ENCODE assay signal across 8 cellular contexts in genomic region chr5:1479581-1480188, GRCh38. TPM values are rescaled to one million over a fixed set of nuclear protein-coding genes. Genes with fewer than 3 reads are reported as not detected.
DNase-seq lines count a peak whose midpoint lies in the region; ATAC-seq and TF ChIP-seq lines count a peak whose summit lies in the region.

No MANE protein-coding gene starts in this region.

- POLR2A ChIA-PET in CD8-positive, alpha-beta memory T cell (lab: Charles Lee) = no interaction called here

- H3K27ac ChIP-seq in CD8-positive, alpha-beta memory T cell (ENCODE audit: low read depth, low read length) = no peak overlapping the region
- peak overlapping the region; percentile 80 for H3K27ac ChIP-seq in HL-60 (replicated peaks)

- H3K4me3 ChIP-seq in CD8-positive, alpha-beta memory T cell (ENCODE audit: low read length) = no peak overlapping the region
- no peak overlapping the region for H3K4me3 ChIP-seq in HL-60 (replicated peaks; ENCODE audit: insufficient read depth, low read length)

- H3K9me3 ChIP-seq in CD8-positive, alpha-beta memory T cell (ENCODE audit: low read length) = no peaks in the 10 kb centered on the region

- TF ChIP-seq CTCF in HL-60 (IDR thresholded peaks at IDR 0.05; ENCODE audit: insufficient read depth, low read length) (peak; percentile 41), endothelial cell (IDR thresholded peaks at IDR 0.05; ENCODE audit: unreplicated experiment) (peak; percentile 78)

- DNase-seq in CD8-positive, alpha-beta memory T cell = peak; percentile 37 to 70 (median 45)
- DNase-seq in HL-60 (ENCODE audit: low read depth in 1 of 2, low spot score in 1 of 2) = peak; percentile 77 to 78
- DNase-seq in activated CD4-positive, alpha-beta T cell treated with anti-CD3 and anti-CD28 coated beads for 4 hours = peak; percentile 28 to 30
- DNase-seq in endothelial cell (ENCODE audit: low spot score) = peak; percentile 63
- DNase-seq in natural killer cell treated with Interleukin-12 subunit alpha and Interleukin-12 subunit beta and Interleukin-15 and Interleukin-18, amount 100 ng/mL, for 72 hours (ENCODE audit: low spot score) = peak; percentile 61
- DNase-seq in DMS114 treated with DMSO at 0.1 percent for 48 hours (lab: John Stamatoyannopoulos, UW; ENCODE audit: unreplicated experiment) = no peak

- CTCF ChIA-PET in CD8-positive, alpha-beta memory T cell (lab: Charles Lee) = interaction anchor here (0.7 to 2.6 kb wide), 7 partner anchors 12 to 165 kb away, joined by 3 to 13 read pairs (median 3); no protein-coding TSS in a partner anchor

- H3K36me3 Mint-ChIP-seq in CD8-positive, alpha-beta memory T cell = peaks cover 0 to 80% (median 5%) of the 10 kb centered on the region in 3 donors
- H3K36me3 Mint-ChIP-seq in endothelial cell (ENCODE audit: low read depth, unreplicated experiment) = peaks cover 18% of the 10 kb centered on the region
- H3K36me3 Mint-ChIP-seq in natural killer cell treated with Interleukin-12 subunit alpha and Interleukin-12 subunit beta and Interleukin-15 and Interleukin-18, amount 100 ng/mL, for 72 hours = no peaks in the 10 kb centered on the region

- no peaks in the 10 kb centered on the region for H3K9me3 Mint-ChIP-seq in CD8-positive, alpha-beta memory T cell
- H3K9me3 Mint-ChIP-seq in endothelial cell (ENCODE audit: unreplicated experiment) = no peaks in the 10 kb centered on the region
- H3K9me3 Mint-ChIP-seq in natural killer cell treated with Interleukin-12 subunit alpha and Interleukin-12 subunit beta and Interleukin-15 and Interleukin-18, amount 100 ng/mL, for 72 hours = no peaks in the 10 kb centered on the region

- peaks cover 25% of the 10 kb centered on the region for H3K36me3 ChIP-seq in CD8-positive, alpha-beta memory T cell (ENCODE audit: insufficient read depth, low read length)

- peak overlapping the region in 6 of 8 donors; percentile 66 to 94 (median 79) for H3K27ac Mint-ChIP-seq in CD8-positive, alpha-beta memory T cell
- H3K27ac Mint-ChIP-seq in endothelial cell (ENCODE audit: unreplicated experiment) = no peak overlapping the region
- peak overlapping the region; percentile 42 to 59 for H3K27ac Mint-ChIP-seq in natural killer cell treated with Interleukin-12 subunit alpha and Interleukin-12 subunit beta and Interleukin-15 and Interleukin-18, amount 100 ng/mL, for 72 hours

- H3K4me3 Mint-ChIP-seq in CD8-positive, alpha-beta memory T cell = no peak overlapping the region
- H3K4me3 Mint-ChIP-seq in endothelial cell (ENCODE audit: unreplicated experiment) = no peak overlapping the region
- no peak overlapping the region for H3K4me3 Mint-ChIP-seq in natural killer cell treated with Interleukin-12 subunit alpha and Interleukin-12 subunit beta and Interleukin-15 and Interleukin-18, amount 100 ng/mL, for 72 hours

- peaks cover 8 to 24% (median 16%) of the 10 kb centered on the region in 3 donors for H3K4me1 Mint-ChIP-seq in CD8-positive, alpha-beta memory T cell
- H3K4me1 Mint-ChIP-seq in endothelial cell (ENCODE audit: unreplicated experiment) = peaks cover 4% of the 10 kb centered on the region
- H3K4me1 Mint-ChIP-seq in natural killer cell treated with Interleukin-12 subunit alpha and Interleukin-12 subunit beta and Interleukin-15 and Interleukin-18, amount 100 ng/mL, for 72 hours (ENCODE audit: low read depth in 2 of 2) = peaks cover 6 to 23% of the 10 kb centered on the region in 2 donors

- H3K27me3 Mint-ChIP-seq in CD8-positive, alpha-beta memory T cell = no peaks in the 10 kb centered on the region
- H3K27me3 Mint-ChIP-seq in endothelial cell (ENCODE audit: unreplicated experiment) = peaks cover 6% of the 10 kb centered on the region
- no peaks in the 10 kb centered on the region for H3K27me3 Mint-ChIP-seq in natural killer cell treated with Interleukin-12 subunit alpha and Interleukin-12 subunit beta and Interleukin-15 and Interleukin-18, amount 100 ng/mL, for 72 hours

- ATAC-seq in natural killer cell treated with Interleukin-12 subunit alpha and Interleukin-12 subunit beta and Interleukin-15 and Interleukin-18, amount 100 ng/mL, for 72 hours = peak; percentile 41 to 64
- ATAC-seq in HG02623 (IDR thresholded peaks at IDR 0.05; ENCODE audit: unreplicated experiment) (no peak), GM18909 (IDR thresholded peaks at IDR 0.05; ENCODE audit: poor library complexity, unreplicated experiment) (no peak)

- H3K27me3 ChIP-seq in CD8-positive, alpha-beta memory T cell (ENCODE audit: insufficient read depth, low read length, poor library complexity, severe bottlenecking) = no peaks in the 10 kb centered on the region
- no peaks in the 10 kb centered on the region for H3K27me3 ChIP-seq in HL-60 (ENCODE audit: insufficient read depth, poor library complexity, severe bottlenecking)

- H3K4me1 ChIP-seq in CD8-positive, alpha-beta memory T cell (ENCODE audit: insufficient read depth, low read length) = no peaks in the 10 kb centered on the region

RNA-seq across cellular contexts. Expression of gene SLC6A3, which starts 34.4 kb away (rescaled TPM):
- not detected for total RNA-seq in CD8-positive, alpha-beta memory T cell
- polyA plus RNA-seq in CD8-positive, alpha-beta memory T cell = not detected
- total RNA-seq in endothelial cell (ENCODE audit: unreplicated experiment) = 0.10 TPM
- not detected for total RNA-seq in natural killer cell treated with Interleukin-12 subunit alpha and Interleukin-12 subunit beta and Interleukin-15 and Interleukin-18, amount 100 ng/mL, for 72 hours

RNA-seq across cellular contexts. Expression of gene LPCAT1, which starts 44.1 kb away (rescaled TPM):
- total RNA-seq in CD8-positive, alpha-beta memory T cell = 100 to 1,000 TPM in 1 of 2 experiments, 10 to 100 TPM in 1; 92.5 to 101 TPM
- polyA plus RNA-seq in CD8-positive, alpha-beta memory T cell = 95.9 TPM
- total RNA-seq in endothelial cell (ENCODE audit: unreplicated experiment) = 81.3 TPM
- total RNA-seq in natural killer cell treated with Interleukin-12 subunit alpha and Interleukin-12 subunit beta and Interleukin-15 and Interleukin-18, amount 100 ng/mL, for 72 hours = 100 to 1,000 TPM in 1 of 2 donors, 10 to 100 TPM in 1; 90.0 to 179 TPM

Comparison
In these comparisons a context has a peak if more than half of its experiments do, and no peak if none do; other contexts are left out.
1. ATAC-seq: peak in natural killer cell treated with Interleukin-12 subunit alpha and Interleukin-12 subunit beta and Interleukin-15 and Interleukin-18, amount 100 ng/mL, for 72 hours (2 of 2); none in HG02623 (single experiment) and GM18909 (single experiment).